Comparison of ENCODE assay signal across 20 cellular contexts in genomic region chr3:32831062-32831461, GRCh38. TPM values are rescaled to one million over a fixed set of nuclear protein-coding genes. Genes with fewer than 3 reads are reported as not detected.
"Had no signal": no experiment of that assay in that cellular context is flagged by ENCODE, and none has a peak within 500 bp of the region (broad histone marks: within the 10 kb centered on the region; RNA-seq: fewer than 3 reads in every experiment).

No MANE protein-coding gene starts in this region.

- H3K36me3 ChIP-seq: MG63 had no signal

- H3K27me3 ChIP-seq: MG63 had no signal

- H3K27ac ChIP-seq: HL-60, RWPE1 had no signal

- DNase-seq: MG63, NCI-H1092 treated with DMSO at 0.1 percent for 48 hours, NCI-H1436, NCI-H187, NCI-H2029, NCI-H2081 treated with DMSO at 0.1 percent for 48 hours, NCI-H2171, NCI-H226, NCI-H446, NCI-H510A, NCI-H524 treated with DMSO at 0.1 percent for 48 hours, NCI-H69, NCI-H774, SHP77, SK-N-SH, SW 1271 had no signal

- H3K4me2 ChIP-seq: SK-N-SH had no signal

- H3K9ac ChIP-seq: SK-N-SH had no signal

- H3K9me3 ChIP-seq: MG63, SK-N-SH had no signal

- FAIRE-seq: HTR-8/SVneo had no signal

- H3K4me3 ChIP-seq: MG63 had no signal

RNA-seq across cellular contexts. Expression of gene TRIM71, which starts 13.3 kb away (rescaled TPM):
- total RNA-seq: LHCN-M2 had no signal
- polyA plus RNA-seq: SK-N-SH had no signal
